11 cellular contexts compared by ENCODE assay signal in genomic region chr9:113154471-113154870, GRCh38. TPM values are rescaled to one million over a fixed set of nuclear protein-coding genes. Genes with fewer than 3 reads are reported as not detected.
DNase-seq lines count a peak whose midpoint lies in the region; TF ChIP-seq lines count a peak whose summit lies in the region.
"Had no signal": no experiment of that assay in that cellular context is flagged by ENCODE, and none has a peak within 500 bp of the region (broad histone marks: within the 10 kb centered on the region; RNA-seq: fewer than 3 reads in every experiment).

No MANE protein-coding gene starts in this region.

- TF ChIP-seq POLR2A in uterus (IDR thresholded peaks at IDR 0.05) = no peak

- H3K4me1 Mint-ChIP-seq in CD8-positive, alpha-beta memory T cell = peaks cover 34 to 52% (median 41%) of the 10 kb centered on the region in 3 donors

- peaks cover 11 to 54% (median 24%) of the 10 kb centered on the region in 11 experiments; a peak in 21 of 22 replicates for H3K36me3 ChIP-seq in BLaER1 treated with 17β-estradiol and CSF1 and Interleukin-3, amounts not matched to agents 10 nM and 100 nM
- H3K36me3 ChIP-seq in neutrophil (peaks cover 38% of the 10 kb centered on the region), uterus (no peaks in the 10 kb centered on the region)
- H3K36me3 ChIP-seq in CD8-positive, alpha-beta memory T cell (ENCODE audit: insufficient read depth, low read length) = no peaks in the 10 kb centered on the region

- H3K9ac ChIP-seq in BLaER1 treated with 17β-estradiol and CSF1 and Interleukin-3, amounts not matched to agents 10 nM and 100 nM = peak overlapping the region in 7 of 11 experiments; percentile 19 to 99 (median 54); a peak in 11 of 22 replicates

- H3K9me3 ChIP-seq in BLaER1 treated with 17β-estradiol and CSF1 and Interleukin-3, amounts not matched to agents 10 nM and 100 nM (replicated peaks in 1 of 11) = no peaks in the 10 kb centered on the region
- H3K9me3 ChIP-seq in neutrophil (no peaks in the 10 kb centered on the region), uterus (no peaks in the 10 kb centered on the region)
- no peaks in the 10 kb centered on the region for H3K9me3 ChIP-seq in CD8-positive, alpha-beta memory T cell (ENCODE audit: low read length)
- H3K9me3 ChIP-seq: heart right ventricle had no signal

- CTCF ChIA-PET in CD8-positive, alpha-beta memory T cell (lab: Charles Lee) = no interaction called here

- no peaks in the 10 kb centered on the region for H3K27me3 Mint-ChIP-seq in CD8-positive, alpha-beta memory T cell

- H3K27ac ChIP-seq in BLaER1 treated with 17β-estradiol and CSF1 and Interleukin-3, amounts not matched to agents 10 nM and 100 nM = peak overlapping the region; percentile 9 to 99 (median 62); a peak in 20 of 22 replicates
- H3K27ac ChIP-seq in neutrophil = peak overlapping the region; percentile 94
- H3K27ac ChIP-seq in uterus = peak overlapping the region in 1 of 2 donors; percentile 18
- H3K27ac ChIP-seq in CD8-positive, alpha-beta memory T cell (ENCODE audit: low read depth, low read length) = no peak overlapping the region

- peak overlapping the region; percentile 32 to 97 (median 65) for H3K4me2 ChIP-seq in BLaER1 treated with 17β-estradiol and CSF1 and Interleukin-3, amounts not matched to agents 10 nM and 100 nM
- H3K4me2 ChIP-seq: smooth muscle cell had no signal

- peaks cover 41 to 79% (median 56%) of the 10 kb centered on the region in 10 experiments for H3K4me1 ChIP-seq in BLaER1 treated with 17β-estradiol and CSF1 and Interleukin-3, amounts not matched to agents 10 nM and 100 nM
- peaks cover 61 to 65% of the 10 kb centered on the region in 2 experiments for H3K4me1 ChIP-seq in neutrophil (ENCODE audit: control insufficient read depth in 1 of 2, insufficient read depth in 1 of 2, low read depth in 1 of 2, low read length in 1 of 2)
- no peaks in the 10 kb centered on the region for H3K4me1 ChIP-seq in uterus
- peaks cover 26% of the 10 kb centered on the region for H3K4me1 ChIP-seq in CD8-positive, alpha-beta memory T cell (ENCODE audit: insufficient read depth, low read length)

- no peak for TF ChIP-seq CTCF in epithelial cell of esophagus (IDR thresholded peaks at IDR 0.05; ENCODE audit: insufficient read depth, low read depth, low read length, missing control alignments)
- TF ChIP-seq CTCF in neutrophil (IDR thresholded peaks at IDR 0.05) = no peak
- no peak for TF ChIP-seq CTCF in uterus (IDR thresholded peaks at IDR 0.05)

- peaks cover 0 to 59% (median 0%) of the 10 kb centered on the region in 11 experiments; a peak in 7 of 22 replicates for H4K20me1 ChIP-seq in BLaER1 treated with 17β-estradiol and CSF1 and Interleukin-3, amounts not matched to agents 10 nM and 100 nM

- intact Hi-C loops in uterus (cut with DNase I; ENCODE audit: low total_unique reads) = no loop called here

- no peaks in the 10 kb centered on the region for H3K9me3 Mint-ChIP-seq in CD8-positive, alpha-beta memory T cell

- peak; percentile 38 for DNase-seq in NOMO-1 treated with DMSO at 0.1 percent for 48 hours (lab: John Stamatoyannopoulos, UW; ENCODE audit: unreplicated experiment)
- DNase-seq in epithelial cell of esophagus (ENCODE audit: low read depth) = peak; percentile 88
- DNase-seq in uterus = no peak
- no peak for DNase-seq in CD8-positive, alpha-beta memory T cell
- no peak for DNase-seq in activated effector memory CD4-positive, alpha-beta T cell treated with anti-CD3 and anti-CD28 coated beads, Interleukin-2, amount 50 U/mL, for 16 hours
- no peak for DNase-seq in GM19238 (ENCODE audit: insufficient read length, low spot score)
- DNase-seq: heart right ventricle, NCI-H1105 treated with DMSO at 0.1 percent for 48 hours had no signal

- H3K27ac Mint-ChIP-seq in CD8-positive, alpha-beta memory T cell = peak overlapping the region in 4 of 8 donors; percentile 53 to 68 (median 64)

- H3K4me3 ChIP-seq in BLaER1 treated with 17β-estradiol and CSF1 and Interleukin-3, amounts not matched to agents 10 nM and 100 nM = peak overlapping the region in 3 of 10 experiments; percentile 30 to 91 (median 75); a peak in 6 of 20 replicates
- H3K4me3 ChIP-seq in epithelial cell of esophagus (ENCODE audit: low read length) = no peak overlapping the region
- H3K4me3 ChIP-seq in neutrophil (ENCODE audit: low read depth in 1 of 2, low read length in 1 of 2) = peak overlapping the region; percentile 8 to 38
- no peak overlapping the region for H3K4me3 ChIP-seq in uterus
- H3K4me3 ChIP-seq in CD8-positive, alpha-beta memory T cell (ENCODE audit: low read length) = no peak overlapping the region
- H3K4me3 ChIP-seq: smooth muscle cell had no signal

- peaks cover 0 to 15% (median 7%) of the 10 kb centered on the region in 3 donors for H3K36me3 Mint-ChIP-seq in CD8-positive, alpha-beta memory T cell

- H3K27me3 ChIP-seq in BLaER1 treated with 17β-estradiol and CSF1 and Interleukin-3, amounts not matched to agents 10 nM and 100 nM = no peaks in the 10 kb centered on the region; a peak in 2 of 22 replicates
- H3K27me3 ChIP-seq in neutrophil (no peaks in the 10 kb centered on the region), uterus (no peaks in the 10 kb centered on the region)
- H3K27me3 ChIP-seq in CD8-positive, alpha-beta memory T cell (ENCODE audit: insufficient read depth, low read length, poor library complexity, severe bottlenecking) = no peaks in the 10 kb centered on the region
- H3K27me3 ChIP-seq: heart right ventricle had no signal

- POLR2A ChIA-PET in CD8-positive, alpha-beta memory T cell (lab: Charles Lee) = no interaction called here

- peak overlapping the region in 1 of 7 donors; percentile 18 for H3K4me3 Mint-ChIP-seq in CD8-positive, alpha-beta memory T cell

RNA-seq across cellular contexts. Expression of gene SLC31A2, which starts 3.7 kb away (rescaled TPM):
- total RNA-seq in uterus = 10 to 100 TPM in 1 of 4 donors, 1 to 10 TPM in 3; 3.0 to 20.0 (median 7.4) TPM
- 1 to 10 TPM; 5.4 to 5.9 TPM for total RNA-seq in CD8-positive, alpha-beta memory T cell
- 5.2 TPM for polyA plus RNA-seq in CD8-positive, alpha-beta memory T cell

Comparison
In these comparisons a context has a peak if more than half of its experiments do, and no peak if none do; other contexts are left out.
1. H3K4me3 ChIP-seq: peak in neutrophil (2 of 2); none in epithelial cell of esophagus (single experiment), uterus (0 of 2) and CD8-positive, alpha-beta memory T cell (single experiment).
2. DNase-seq: peak in NOMO-1 treated with DMSO at 0.1 percent for 48 hours (single experiment) and epithelial cell of esophagus (single experiment); none in uterus (0 of 2), CD8-positive, alpha-beta memory T cell (0 of 5), activated effector memory CD4-positive, alpha-beta T cell treated with anti-CD3 and anti-CD28 coated beads, Interleukin-2, amount 50 U/mL, for 16 hours (single experiment) and GM19238 (single experiment).